In genomic region chr15:65245096-65245849, GRCh38 we compare ENCODE assay signal across 16 cellular contexts. TPM values are rescaled to one million over a fixed set of nuclear protein-coding genes. Genes with fewer than 3 reads are reported as not detected.
DNase-seq lines count a peak whose midpoint lies in the region; ATAC-seq and TF ChIP-seq lines count a peak whose summit lies in the region.
"Had no signal": no experiment of that assay in that cellular context is flagged by ENCODE, and none has a peak within 500 bp of the region (broad histone marks: within the 10 kb centered on the region; RNA-seq: fewer than 3 reads in every experiment).

No MANE protein-coding gene starts in this region.

- H3K4me3 Mint-ChIP-seq in brain: no peak overlapping the region
- H3K4me3 Mint-ChIP-seq: activated CD8-positive, alpha-beta T cell treated with anti-CD3 and anti-CD28 coated beads, Interleukin-2, amount 10 ng/mL, durations not matched to agents 7 days and 5 days; naive thymus-derived CD4-positive, alpha-beta T cell had no signal

- H3K27me3 ChIP-seq in psoas muscle (ENCODE audit: insufficient read depth in 3 of 3, low read length in 2 of 3): no peaks in the 10 kb centered on the region
- H3K27me3 ChIP-seq: BLaER1 had no signal

- H3K27me3 Mint-ChIP-seq in brain: peaks cover 4% of the 10 kb centered on the region
- H3K27me3 Mint-ChIP-seq: naive thymus-derived CD4-positive, alpha-beta T cell had no signal

- no peaks in the 10 kb centered on the region for H3K9me3 ChIP-seq in psoas muscle
- H3K9me3 ChIP-seq: BLaER1 had no signal

- intact Hi-C loops in left ventricle myocardium superior (cut with micrococcal nuclease): no loop called here
- intact Hi-C loops in psoas muscle (cut with DNase I): no loop called here
- intact Hi-C loops in posterior vena cava (cut with DNase I): no loop called here

- H3K36me3 ChIP-seq in psoas muscle (ENCODE audit: insufficient read depth in 1 of 2, low read depth in 1 of 2): no peaks in the 10 kb centered on the region

- H3K27ac Mint-ChIP-seq in brain: peak overlapping the region in 3 of 5 experiments; percentile 79 to 91 (median 80)
- H3K27ac Mint-ChIP-seq: activated CD8-positive, alpha-beta T cell treated with anti-CD3 and anti-CD28 coated beads, Interleukin-2, amount 10 ng/mL, durations not matched to agents 7 days and 5 days had no signal

- ATAC-seq in left ventricle myocardium superior (peak; percentile 94), psoas muscle (peak; percentile 46 to 69 (median 61)), GM21360 (IDR thresholded peaks at IDR 0.05; ENCODE audit: unreplicated experiment) (no peak)
- ATAC-seq: activated CD8-positive, alpha-beta T cell treated with anti-CD3 and anti-CD28 coated beads, Interleukin-2, amount 10 ng/mL, durations not matched to agents 7 days and 5 days; naive thymus-derived CD4-positive, alpha-beta T cell had no signal

- WGBS in psoas muscle, 3 donors: 60 to 63% (median 61%) methylated on average over 11 of the region's 11 CpGs

- H3K9me3 Mint-ChIP-seq in brain: no peaks in the 10 kb centered on the region
- H3K9me3 Mint-ChIP-seq: naive thymus-derived CD4-positive, alpha-beta T cell had no signal

- H3K4me3 ChIP-seq in psoas muscle: no peak overlapping the region
- H3K4me3 ChIP-seq: BLaER1, SK-N-MC had no signal

- peaks cover 31% of the 10 kb centered on the region for H3K36me3 Mint-ChIP-seq in brain

- H3K4me1 Mint-ChIP-seq in brain: peaks cover 31% of the 10 kb centered on the region

- peak overlapping the region; percentile 53 for H3K27ac ChIP-seq in psoas muscle
- H3K27ac ChIP-seq: BLaER1, SK-N-MC had no signal

- H3K4me1 ChIP-seq in psoas muscle: peaks cover 3% of the 10 kb centered on the region

- TF ChIP-seq CTCF in brain (conservative IDR thresholded peaks at IDR 0.05) (no peak), psoas muscle (IDR thresholded peaks at IDR 0.05) (no peak)

- DNase-seq in ELF-1 (ENCODE audit: low read depth, low spot score): peak; percentile 40
- DNase-seq in left ventricle myocardium superior: peak; percentile 87
- peak; percentile 62 to 72 for DNase-seq in psoas muscle
- no peak for DNase-seq in HK-2 (ENCODE audit: unreplicated experiment)
- DNase-seq in NCI-H1694 treated with DMSO at 0.1 percent for 48 hours (lab: John Stamatoyannopoulos, UW): no peak
- no peak for DNase-seq in posterior vena cava (ENCODE audit: low spot score)
- DNase-seq: activated CD8-positive, alpha-beta T cell treated with anti-CD3 and anti-CD28 coated beads, Interleukin-2, amount 10 ng/mL, durations not matched to agents 7 days and 5 days; amniotic stem cell; glutamatergic neuron; Karpas-422; naive thymus-derived CD4-positive, alpha-beta T cell; NCI-H526 treated with DMSO at 0.1 percent for 48 hours had no signal

RNA-seq across cellular contexts. Expression of gene CILP, which starts 34.0 kb away (rescaled TPM):
- not detected for polyA plus RNA-seq in brain (ENCODE audit: insufficient read depth, low read depth, low replicate concordance)
- total RNA-seq in left ventricle myocardium superior: 7.8 TPM
- 10 to 100 TPM in 2 of 4 donors, 1 to 10 TPM in 2; 5.6 to 31.7 (median 12.7) TPM for total RNA-seq in psoas muscle
- 10 to 100 TPM in 1 of 3 donors, 1 to 10 TPM in 2; 3.9 to 13.0 (median 5.3) TPM for polyA plus RNA-seq in psoas muscle
- 10 to 100 TPM in 1 of 2 donors, 1 to 10 TPM in 1; 9.6 to 43.4 TPM for total RNA-seq in posterior vena cava

RNA-seq across cellular contexts. Expression of gene PARP16, which starts 41.4 kb away (rescaled TPM):
- 8.4 TPM for polyA plus RNA-seq in brain (ENCODE audit: insufficient read depth, low read depth, low replicate concordance)
- total RNA-seq in left ventricle myocardium superior: 4.1 TPM
- 1 to 10 TPM; 3.2 to 6.3 (median 4.5) TPM for total RNA-seq in psoas muscle
- 1 to 10 TPM; 2.8 to 4.3 (median 3.3) TPM for polyA plus RNA-seq in psoas muscle
- total RNA-seq in posterior vena cava: 1 to 10 TPM; 7.4 TPM

RNA-seq across cellular contexts. Expression of gene RNU5A-1, which starts 50.6 kb away (rescaled TPM):
- not detected for polyA plus RNA-seq in brain (ENCODE audit: insufficient read depth, low read depth, low replicate concordance)
- not detected for total RNA-seq in left ventricle myocardium superior
- not detected for total RNA-seq in psoas muscle
- polyA plus RNA-seq in psoas muscle: not detected
- total RNA-seq in posterior vena cava: not detected
- total RNA-seq: activated CD8-positive, alpha-beta T cell treated with anti-CD3 and anti-CD28 coated beads, Interleukin-2, amount 10 ng/mL, durations not matched to agents 7 days and 5 days; naive thymus-derived CD4-positive, alpha-beta T cell had no signal
- polyA plus RNA-seq: naive thymus-derived CD4-positive, alpha-beta T cell had no signal

RNA-seq across cellular contexts. Expression of gene RNU5B-1, which starts 59.2 kb away (rescaled TPM):
- not detected for polyA plus RNA-seq in brain (ENCODE audit: insufficient read depth, low read depth, low replicate concordance)
- 40.8 TPM for total RNA-seq in left ventricle myocardium superior
- 10 to 100 TPM in 3 of 4 donors, not detected in 1; 12.8 to 34.0 (median 13.9) TPM for total RNA-seq in psoas muscle
- polyA plus RNA-seq in psoas muscle: not detected
- 100 to 1,000 TPM in 1 of 2 donors, 10 to 100 TPM in 1; 95.0 to 102 TPM for total RNA-seq in posterior vena cava
- polyA plus RNA-seq: naive thymus-derived CD4-positive, alpha-beta T cell had no signal

Comparison
In these comparisons a context has a peak if more than half of its experiments do, and no peak if none do; other contexts are left out.
1. DNase-seq: peak in ELF-1 (single experiment), left ventricle myocardium superior (single experiment) and psoas muscle (2 of 2); none in HK-2 (single experiment), NCI-H1694 treated with DMSO at 0.1 percent for 48 hours (single experiment) and posterior vena cava (single experiment).